In genomic region chr10:97235353-97235752, GRCh38 we compare ENCODE assay signal across 31 cellular contexts. TPM values are rescaled to one million over a fixed set of nuclear protein-coding genes. Genes with fewer than 3 reads are reported as not detected.
"Had no signal": no experiment of that assay in that cellular context is flagged by ENCODE, and none has a peak within 500 bp of the region (broad histone marks: within the 10 kb centered on the region; RNA-seq: fewer than 3 reads in every experiment).

No MANE protein-coding gene starts in this region.

- H3K27me3 ChIP-seq: colonic mucosa, dorsolateral prefrontal cortex, esophagus muscularis mucosa, esophagus squamous epithelium, foreskin keratinocyte, gastrocnemius medialis, gastroesophageal sphincter, heart left ventricle, heart right ventricle had no signal

- H3K27ac ChIP-seq: colonic mucosa, coronary artery, dorsolateral prefrontal cortex, epithelial cell of prostate, esophagus muscularis mucosa, esophagus squamous epithelium, foreskin keratinocyte, gastrocnemius medialis, gastroesophageal sphincter, heart left ventricle, heart right ventricle had no signal

- H3K9me3 ChIP-seq: colonic mucosa, esophagus muscularis mucosa, esophagus squamous epithelium, gastrocnemius medialis, gastroesophageal sphincter, heart left ventricle, heart right ventricle had no signal

- H3K4me3 ChIP-seq: colonic mucosa, coronary artery, dorsolateral prefrontal cortex, esophagus muscularis mucosa, esophagus squamous epithelium, gastrocnemius medialis, gastroesophageal sphincter, heart left ventricle, heart right ventricle had no signal

- FAIRE-seq: colon, endometrium, endothelial cell of umbilical vein, frontal cortex had no signal

- DNase-seq: colonic mucosa; cortex of kidney; dermis blood vessel endothelial cell; dorsolateral prefrontal cortex; effector CD4-positive, alpha-beta T cell; effector CD8-positive, alpha-beta T cell; effector memory CD4-positive, alpha-beta T cell; effector memory CD8-positive, alpha-beta T cell; endodermal cell; erythroblast; esophagus squamous epithelium; foreskin fibroblast; foreskin keratinocyte; foreskin melanocyte; gastrocnemius medialis; glutamatergic neuron; head of caudate nucleus; heart left ventricle; heart right ventricle had no signal

- H3K36me3 ChIP-seq: colonic mucosa, gastrocnemius medialis had no signal

- ATAC-seq: effector memory CD8-positive, alpha-beta T cell; esophagus mucosa; foreskin keratinocyte; gastrocnemius medialis; gastroesophageal sphincter; heart left ventricle; heart right ventricle had no signal

- H3K4me1 ChIP-seq: colonic mucosa, esophagus muscularis mucosa, esophagus squamous epithelium, foreskin keratinocyte, gastrocnemius medialis, gastroesophageal sphincter, heart left ventricle, heart right ventricle had no signal

RNA-seq across cellular contexts. Expression of gene SLIT1, which starts 49.6 kb away (rescaled TPM):
- total RNA-seq: dermis microvascular lymphatic vessel endothelial cell, esophagus squamous epithelium, fibroblast of villous mesenchyme, foreskin keratinocyte, glomerular endothelial cell had no signal
